24 cellular contexts compared by ENCODE assay signal in genomic region chr15:86876387-86876786, GRCh38.
"Had no signal": no experiment of that assay in that cellular context is flagged by ENCODE, and none has a peak within 500 bp of the region (broad histone marks: within the 10 kb centered on the region; RNA-seq: fewer than 3 reads in every experiment).

No MANE protein-coding gene starts in this region.

- H3K4me3 ChIP-seq: colonic mucosa, gastrocnemius medialis, left lung, lower lobe of right lung, ovary, right lobe of liver, spleen, thoracic aorta, tibial nerve, upper lobe of left lung had no signal

- H3K36me3 Mint-ChIP-seq: natural killer cell; stimulated activated memory B cell treated with anti-CD40 and anti-IgM and Interleukin-4, amounts not matched to agents 10 μg/mL and 1 μg/mL and 100 μg/mL, for 72 hours had no signal

- H3K4me1 Mint-ChIP-seq: natural killer cell; stimulated activated memory B cell treated with anti-CD40 and anti-IgM and Interleukin-4, amounts not matched to agents 10 μg/mL and 1 μg/mL and 100 μg/mL, for 72 hours had no signal

- H3K4me3 Mint-ChIP-seq: dendritic cell treated with granulocyte-macrophage colony-stimulating factor and Interleukin-4, amounts not matched to agents 40 ng/mL and 50 ng/mL, for 4 days; endodermal cell; natural killer cell; stimulated activated memory B cell treated with anti-CD40 and anti-IgM and Interleukin-4, amounts not matched to agents 10 μg/mL and 1 μg/mL and 100 μg/mL, for 72 hours; stimulated activated naive CD8-positive, alpha-beta T cell treated with anti-CD3 and anti-CD28 coated beads, Interleukin-15, Interleukin-2, amounts not matched to agents 100 ng/mL and 50 ng/mL, for 24 hours had no signal

- FAIRE-seq: keratinocyte, urothelium cell line had no signal

- DNase-seq: colonic mucosa; effector CD8-positive, alpha-beta T cell; endodermal cell; foreskin fibroblast; head of caudate nucleus; left lung; lower lobe of right lung; natural killer cell; occipital lobe; ovary; posterior cingulate gyrus; right lobe of liver; spleen; stimulated activated CD4-positive, alpha-beta T cell treated with anti-CD3 and anti-CD28 coated beads, Interleukin-4, amount 100 ng/mL, for 4 hours; upper lobe of left lung had no signal

- H3K27me3 ChIP-seq: colonic mucosa, gastrocnemius medialis, left lung, ovary, right lobe of liver, spleen, tibial nerve, upper lobe of left lung had no signal

- ATAC-seq: esophagus mucosa; left lung; lower lobe of right lung; natural killer cell; right lobe of liver; stimulated activated memory B cell treated with anti-CD40 and anti-IgM and Interleukin-4, amounts not matched to agents 10 μg/mL and 1 μg/mL and 100 μg/mL, for 72 hours had no signal

- H3K9me3 Mint-ChIP-seq: dendritic cell treated with granulocyte-macrophage colony-stimulating factor and Interleukin-4, amounts not matched to agents 40 ng/mL and 50 ng/mL, for 4 days; endodermal cell had no signal

- H3K36me3 ChIP-seq: colonic mucosa, gastrocnemius medialis, left lung, lower lobe of right lung, ovary, right lobe of liver, spleen, thoracic aorta, tibial nerve, upper lobe of left lung had no signal

- H3K27ac Mint-ChIP-seq: dendritic cell treated with granulocyte-macrophage colony-stimulating factor and Interleukin-4, amounts not matched to agents 40 ng/mL and 50 ng/mL, for 4 days; endodermal cell; natural killer cell; stimulated activated memory B cell treated with anti-CD40 and anti-IgM and Interleukin-4, amounts not matched to agents 10 μg/mL and 1 μg/mL and 100 μg/mL, for 72 hours; stimulated activated naive CD8-positive, alpha-beta T cell treated with anti-CD3 and anti-CD28 coated beads, Interleukin-15, Interleukin-2, amounts not matched to agents 100 ng/mL and 50 ng/mL, for 24 hours had no signal

- H3K27me3 Mint-ChIP-seq: dendritic cell treated with granulocyte-macrophage colony-stimulating factor and Interleukin-4, amounts not matched to agents 40 ng/mL and 50 ng/mL, for 4 days; stimulated activated memory B cell treated with anti-CD40 and anti-IgM and Interleukin-4, amounts not matched to agents 10 μg/mL and 1 μg/mL and 100 μg/mL, for 72 hours; stimulated activated naive CD8-positive, alpha-beta T cell treated with anti-CD3 and anti-CD28 coated beads, Interleukin-15, Interleukin-2, amounts not matched to agents 100 ng/mL and 50 ng/mL, for 24 hours had no signal
